ENCODE assay signal across 8 cellular contexts in genomic region chr7:90708841-90709317, GRCh38.
DNase-seq lines count a peak whose midpoint lies in the region; ATAC-seq and TF ChIP-seq lines count a peak whose summit lies in the region.

No MANE protein-coding gene starts in this region.

- peak; percentile 50 for TF ChIP-seq CTCF in epithelial cell of esophagus (IDR thresholded peaks at IDR 0.05; ENCODE audit: insufficient read depth, low read depth, low read length, missing control alignments)
- no peak for TF ChIP-seq CTCF in lower leg skin (IDR thresholded peaks at IDR 0.05)

- DNase-seq in COLO829 (ENCODE audit: low spot score), result peak; percentile 62
- peak; percentile 68 for DNase-seq in NCI-H748 (lab: John Stamatoyannopoulos, UW; ENCODE audit: unreplicated experiment)
- peak; percentile 41 for DNase-seq in epithelial cell of esophagus (ENCODE audit: low read depth)
- DNase-seq in renal cortical epithelial cell (ENCODE audit: low read depth), result peak; percentile 58
- no peak for DNase-seq in lower leg skin (ENCODE audit: low spot score in 2 of 2)
- no peak for DNase-seq in NCI-H187 (lab: John Stamatoyannopoulos, UW)

- peak; percentile 2 for TF ChIP-seq POLR2A in GM19099 (IDR thresholded peaks at IDR 0.05; ENCODE audit: extremely low read depth, insufficient read length, low read depth)
- TF ChIP-seq POLR2A in lower leg skin (IDR thresholded peaks at IDR 0.05), result no peak

- 55 to 57% methylated on average over 5 of the region's 5 CpGs for WGBS in lower leg skin, 2 donors

- peak; percentile 49 for ATAC-seq in HG03064 (IDR thresholded peaks at IDR 0.05; ENCODE audit: low read depth, unreplicated experiment)

- H3K4me3 ChIP-seq in epithelial cell of esophagus (ENCODE audit: low read length) (no peak overlapping the region), lower leg skin (ENCODE audit: low read depth, poor library complexity, severe bottlenecking) (no peak overlapping the region)

- intact Hi-C loops in lower leg skin (cut with DNase I; ENCODE audit: low total_unique reads), result no loop called here

Comparison
In these comparisons a context has a peak if more than half of its experiments do, and no peak if none do; other contexts are left out.
1. DNase-seq: peak in COLO829 (single experiment), NCI-H748 (single experiment), epithelial cell of esophagus (single experiment) and renal cortical epithelial cell (single experiment); none in lower leg skin (0 of 2) and NCI-H187 (0 of 2).